Comparison of ENCODE assay signal across 16 cellular contexts in genomic region chr1:162708286-162708685, GRCh38.
"Had no signal": no experiment of that assay in that cellular context is flagged by ENCODE, and none has a peak within 500 bp of the region (broad histone marks: within the 10 kb centered on the region; RNA-seq: fewer than 3 reads in every experiment).

No MANE protein-coding gene starts in this region.

- H3K4me1 Mint-ChIP-seq: naive thymus-derived CD8-positive, alpha-beta T cell had no signal

- H3K36me3 ChIP-seq: neutrophil, right atrium auricular region, uterus had no signal

- H3K27ac ChIP-seq: dorsolateral prefrontal cortex, heart right ventricle, neutrophil, right atrium auricular region, testis had no signal

- H3K4me3 Mint-ChIP-seq: naive thymus-derived CD8-positive, alpha-beta T cell; type B pancreatic cell had no signal

- H3K4me3 ChIP-seq: dorsolateral prefrontal cortex, heart right ventricle, right atrium auricular region, smooth muscle cell, testis, uterus had no signal

- H3K9me3 ChIP-seq: heart right ventricle, neutrophil, right atrium auricular region, testis, uterus had no signal

- ATAC-seq: heart right ventricle; left lobe of liver; naive thymus-derived CD8-positive, alpha-beta T cell had no signal

- H3K27ac Mint-ChIP-seq: naive thymus-derived CD8-positive, alpha-beta T cell; type B pancreatic cell had no signal

- H3K36me3 Mint-ChIP-seq: naive thymus-derived CD8-positive, alpha-beta T cell had no signal

- H3K9me3 Mint-ChIP-seq: naive thymus-derived CD8-positive, alpha-beta T cell; type B pancreatic cell had no signal

- H3K27me3 ChIP-seq: dorsolateral prefrontal cortex, heart right ventricle, neutrophil, right atrium auricular region, testis, uterus had no signal

- DNase-seq: cortex of kidney; dorsolateral prefrontal cortex; effector CD8-positive, alpha-beta T cell; heart right ventricle; islet precursor cell; mammary epithelial cell; naive thymus-derived CD8-positive, alpha-beta T cell; stimulated activated CD4-positive, alpha-beta T cell treated with anti-CD3 and anti-CD28 coated beads, Interleukin-2, amount 100 ng/mL, for 48 hours; stimulated activated naive CD4-positive, alpha-beta T cell treated with Interleukin-2 at 50 U/mL for 16 hours; testis; uterus had no signal

- H3K27me3 Mint-ChIP-seq: type B pancreatic cell had no signal
